8 cellular contexts compared by ENCODE assay signal in genomic region chr3:29525254-29525881, GRCh38.
A peak's percentile ranks its signal among the peaks of the same experiment; 100 is the strongest.
DNase-seq lines count a peak whose midpoint lies in the region; ATAC-seq and TF ChIP-seq lines count a peak whose summit lies in the region.

No MANE protein-coding gene starts in this region.

- H3K27me3 ChIP-seq in ascending aorta (no peaks in the 10 kb centered on the region), hepatocyte (no peaks in the 10 kb centered on the region), skeletal muscle tissue (ENCODE audit: control insufficient read depth in 3 of 3, insufficient read depth in 3 of 3, low read length in 3 of 3) (no peaks in the 10 kb centered on the region)

- H4K20me1 ChIP-seq in hepatocyte (ENCODE audit: insufficient read depth, poor library complexity, severe bottlenecking) = no peaks in the 10 kb centered on the region

- WGBS in hepatocyte (ENCODE audit: low lambda C conversion rate, missing lambda C conversion rate) = 50% methylated on average over 1 of the region's 1 CpG

- H3K4me2 ChIP-seq in hepatocyte = peak overlapping the region; percentile 10

- H3K9me3 ChIP-seq in ascending aorta = no peaks in the 10 kb centered on the region
- no peaks in the 10 kb centered on the region for H3K9me3 ChIP-seq in hepatocyte (ENCODE audit: low read depth)
- no peaks in the 10 kb centered on the region for H3K9me3 ChIP-seq in skeletal muscle tissue (ENCODE audit: control insufficient read depth in 3 of 3, low read length in 3 of 3)

- TF ChIP-seq CTCF in ascending aorta (IDR thresholded peaks at IDR 0.05) (no peak), hepatocyte (IDR thresholded peaks at IDR 0.05; ENCODE audit: poor library complexity) (no peak)

- intact Hi-C loops in ascending aorta (cut with DNase I) = loop anchor here (2.0 to 5.0 kb wide), 4 partner anchors 167 to 245 kb away; partner anchors contain the start of gene RBMS3

- peak; percentile 48 for ATAC-seq in HG03432 (IDR thresholded peaks at IDR 0.05; ENCODE audit: unreplicated experiment)

- H3K79me2 ChIP-seq in hepatocyte = peaks cover 5% of the 10 kb centered on the region

- H3K36me3 ChIP-seq in ascending aorta = no peaks in the 10 kb centered on the region
- H3K36me3 ChIP-seq in hepatocyte (replicated peaks; ENCODE audit: insufficient read depth, low read depth) = no peaks in the 10 kb centered on the region
- H3K36me3 ChIP-seq in skeletal muscle tissue (ENCODE audit: control insufficient read depth in 3 of 3, insufficient read depth in 3 of 3, low read length in 3 of 3) = no peaks in the 10 kb centered on the region

- DNase-seq in ascending aorta (ENCODE audit: low spot score in 2 of 2) (peak in 1 of 2 donors; percentile 89), hepatocyte (ENCODE audit: low spot score) (no peak), SIG-M5 (lab: John Stamatoyannopoulos, UW) (no peak), T1000 (lab: John Stamatoyannopoulos, UW) (no peak)
- no peak for DNase-seq in stimulated activated CD4-positive, alpha-beta T cell treated with anti-CD3 and anti-CD28 coated beads, Interleukin-4, amount 100 ng/mL, for 4 hours
- no peak for DNase-seq in activated T-cell treated with anti-CD3 and anti-CD28 coated beads, Interleukin-2, amount 50 U/mL, for 1 hour

- no peaks in the 10 kb centered on the region for H3K9me2 ChIP-seq in hepatocyte (replicated peaks; ENCODE audit: insufficient read depth)

- H3K27ac ChIP-seq in ascending aorta = peak overlapping the region; percentile 75 to 80
- H3K27ac ChIP-seq in hepatocyte = no peak overlapping the region
- peak overlapping the region; percentile 50 for H3K27ac ChIP-seq in skeletal muscle tissue (ENCODE audit: low read depth, low read length)

- H3K4me1 ChIP-seq in ascending aorta (peaks cover 5 to 34% of the 10 kb centered on the region in 2 donors), hepatocyte (ENCODE audit: insufficient read depth) (peaks cover 24% of the 10 kb centered on the region), skeletal muscle tissue (ENCODE audit: control insufficient read depth in 3 of 3, insufficient read depth in 3 of 3, low read length in 3 of 3) (peaks cover 13 to 16% (median 15%) of the 10 kb centered on the region in 3 donors)

- H3K4me3 ChIP-seq in ascending aorta = peak overlapping the region; percentile 18 to 33
- no peak overlapping the region for H3K4me3 ChIP-seq in hepatocyte
- H3K4me3 ChIP-seq in skeletal muscle tissue (ENCODE audit: low read length in 3 of 3) = peak overlapping the region in 1 of 3 donors; percentile 19

- no peak overlapping the region for H2AFZ ChIP-seq in hepatocyte

- peak overlapping the region in 1 of 3 donors; percentile 27 for H3K9ac ChIP-seq in skeletal muscle tissue (ENCODE audit: low read depth in 1 of 3, low read length in 3 of 3)
